8 cellular contexts compared by ENCODE assay signal in genomic region chr12:96194572-96194889, GRCh38. TPM values are rescaled to one million over a fixed set of nuclear protein-coding genes. Genes with fewer than 3 reads are reported as not detected.
A peak's percentile ranks its signal among the peaks of the same experiment; 100 is the strongest.
DNase-seq lines count a peak whose midpoint lies in the region; ATAC-seq and TF ChIP-seq lines count a peak whose summit lies in the region.

No MANE protein-coding gene starts in this region.

- TF ChIP-seq CTCF in ascending aorta (IDR thresholded peaks at IDR 0.05): no peak
- TF ChIP-seq CTCF in mesothelial cell of epicardium (IDR thresholded peaks at IDR 0.05; ENCODE audit: unreplicated experiment): no peak

- H3K4me1 Mint-ChIP-seq in mesothelial cell of epicardium: peaks cover 20% of the 10 kb centered on the region

- no peaks in the 10 kb centered on the region for H3K27me3 Mint-ChIP-seq in mesothelial cell of epicardium (ENCODE audit: low read depth)

- H3K36me3 Mint-ChIP-seq in mesothelial cell of epicardium: no peaks in the 10 kb centered on the region

- peaks cover 5 to 22% of the 10 kb centered on the region in 2 donors for H3K4me1 ChIP-seq in ascending aorta

- peak overlapping the region; percentile 96 for H3K27ac Mint-ChIP-seq in mesothelial cell of epicardium

- peak overlapping the region; percentile 99 for H3K4me3 Mint-ChIP-seq in mesothelial cell of epicardium

- no peaks in the 10 kb centered on the region for H3K36me3 ChIP-seq in ascending aorta

- H3K4me3 ChIP-seq in ascending aorta: peak overlapping the region; percentile 85 to 95

- ATAC-seq in GM18517 (IDR thresholded peaks at IDR 0.05; ENCODE audit: unreplicated experiment) (peak; percentile 4), HG02885 (IDR thresholded peaks at IDR 0.05; ENCODE audit: poor library complexity, unreplicated experiment) (peak; percentile 12), GM21717 (IDR thresholded peaks at IDR 0.05; ENCODE audit: unreplicated experiment) (no peak)

- H3K27me3 ChIP-seq in ascending aorta: no peaks in the 10 kb centered on the region

- H3K9me3 Mint-ChIP-seq in mesothelial cell of epicardium: no peaks in the 10 kb centered on the region

- DNase-seq in ascending aorta (ENCODE audit: low spot score in 2 of 2) (no peak), mesothelial cell of epicardium (ENCODE audit: low spot score in 2 of 2, unreplicated experiment in 2 of 2) (no peak), DMS 273 (lab: John Stamatoyannopoulos, UW; ENCODE audit: unreplicated experiment) (no peak), NCI-H748 treated with DMSO at 0.1 percent for 48 hours (lab: John Stamatoyannopoulos, UW) (no peak), SHP77 treated with DMSO at 0.1 percent for 48 hours (lab: John Stamatoyannopoulos, UW) (no peak)

- peak overlapping the region; percentile 62 to 85 for H3K27ac ChIP-seq in ascending aorta

- H3K9me3 ChIP-seq in ascending aorta: no peaks in the 10 kb centered on the region

- intact Hi-C loops in ascending aorta (cut with DNase I): loop anchor here (10.0 kb wide), 1 partner anchor 380 kb away; no protein-coding TSS in a partner anchor

RNA-seq across cellular contexts. Expression of gene ELK3, which starts 0.4 kb away (rescaled TPM):
- total RNA-seq in ascending aorta (21.2 TPM), mesothelial cell of epicardium (27.2 to 28.2 TPM (median 28.0 TPM) in 3 replicates)
